In the genomic region with DNA sequence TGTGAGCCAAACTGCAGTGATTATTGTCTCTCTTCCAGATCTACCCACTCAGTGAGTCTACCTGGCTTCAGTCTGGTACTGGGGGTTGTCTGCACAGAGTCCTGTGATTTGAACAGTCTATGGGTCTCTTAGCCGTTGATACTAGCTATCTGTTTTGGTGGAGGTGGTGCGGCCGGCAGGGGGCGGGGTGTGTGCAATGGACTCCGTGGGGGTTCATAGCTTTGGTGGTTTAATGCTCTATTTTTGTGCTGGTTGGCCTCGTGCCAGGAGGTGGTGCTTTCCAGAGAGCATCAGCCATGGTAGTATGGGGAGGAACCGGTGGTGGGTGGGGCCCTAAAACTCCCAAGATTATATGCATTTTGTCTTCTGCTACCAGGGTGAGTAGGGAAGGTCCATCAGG, we compare ENCODE assay signal across 1 cellular context.
TF ChIP-seq lines count a peak whose summit lies in the region.

No MANE protein-coding gene starts in this region.

TF ChIP-seq in GM23338, 12 proteins besides CTCF, POLR2A, EP300 and RAD21 (continued from another document):
- TF ChIP-seq, protein P1, sequence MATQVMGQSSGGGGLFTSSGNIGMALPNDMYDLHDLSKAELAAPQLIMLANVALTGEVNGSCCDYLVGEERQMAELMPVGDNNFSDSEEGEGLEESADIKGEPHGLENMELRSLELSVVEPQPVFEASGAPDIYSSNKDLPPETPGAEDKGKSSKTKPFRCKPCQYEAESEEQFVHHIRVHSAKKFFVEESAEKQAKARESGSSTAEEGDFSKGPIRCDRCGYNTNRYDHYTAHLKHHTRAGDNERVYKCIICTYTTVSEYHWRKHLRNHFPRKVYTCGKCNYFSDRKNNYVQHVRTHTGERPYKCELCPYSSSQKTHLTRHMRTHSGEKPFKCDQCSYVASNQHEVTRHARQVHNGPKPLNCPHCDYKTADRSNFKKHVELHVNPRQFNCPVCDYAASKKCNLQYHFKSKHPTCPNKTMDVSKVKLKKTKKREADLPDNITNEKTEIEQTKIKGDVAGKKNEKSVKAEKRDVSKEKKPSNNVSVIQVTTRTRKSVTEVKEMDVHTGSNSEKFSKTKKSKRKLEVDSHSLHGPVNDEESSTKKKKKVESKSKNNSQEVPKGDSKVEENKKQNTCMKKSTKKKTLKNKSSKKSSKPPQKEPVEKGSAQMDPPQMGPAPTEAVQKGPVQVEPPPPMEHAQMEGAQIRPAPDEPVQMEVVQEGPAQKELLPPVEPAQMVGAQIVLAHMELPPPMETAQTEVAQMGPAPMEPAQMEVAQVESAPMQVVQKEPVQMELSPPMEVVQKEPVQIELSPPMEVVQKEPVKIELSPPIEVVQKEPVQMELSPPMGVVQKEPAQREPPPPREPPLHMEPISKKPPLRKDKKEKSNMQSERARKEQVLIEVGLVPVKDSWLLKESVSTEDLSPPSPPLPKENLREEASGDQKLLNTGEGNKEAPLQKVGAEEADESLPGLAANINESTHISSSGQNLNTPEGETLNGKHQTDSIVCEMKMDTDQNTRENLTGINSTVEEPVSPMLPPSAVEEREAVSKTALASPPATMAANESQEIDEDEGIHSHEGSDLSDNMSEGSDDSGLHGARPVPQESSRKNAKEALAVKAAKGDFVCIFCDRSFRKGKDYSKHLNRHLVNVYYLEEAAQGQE (IDR thresholded peaks at IDR 0.05; ENCODE audit: unreplicated experiment): no peak
- TF ChIP-seq EZH2phosphoT487 (IDR thresholded peaks at IDR 0.05; ENCODE audit: unreplicated experiment) (no peak), EZH2 (IDR thresholded peaks at IDR 0.05; ENCODE audit: low read depth, unreplicated experiment) (no peak), CREB1 (CRISPR knock-in tag; IDR thresholded peaks at IDR 0.05; ENCODE audit: low read depth) (no peak), POLR2AphosphoS5 (IDR thresholded peaks at IDR 0.05; ENCODE audit: low read depth) (no peak), JUNB (IDR thresholded peaks at IDR 0.05; ENCODE audit: unreplicated experiment) (no peak), ZNF331 (CRISPR knock-in tag; IDR thresholded peaks at IDR 0.05; ENCODE audit: low read depth) (no peak), STAT1 (IDR thresholded peaks at IDR 0.05; ENCODE audit: unreplicated experiment) (no peak)
- TF ChIP-seq, protein P2, sequence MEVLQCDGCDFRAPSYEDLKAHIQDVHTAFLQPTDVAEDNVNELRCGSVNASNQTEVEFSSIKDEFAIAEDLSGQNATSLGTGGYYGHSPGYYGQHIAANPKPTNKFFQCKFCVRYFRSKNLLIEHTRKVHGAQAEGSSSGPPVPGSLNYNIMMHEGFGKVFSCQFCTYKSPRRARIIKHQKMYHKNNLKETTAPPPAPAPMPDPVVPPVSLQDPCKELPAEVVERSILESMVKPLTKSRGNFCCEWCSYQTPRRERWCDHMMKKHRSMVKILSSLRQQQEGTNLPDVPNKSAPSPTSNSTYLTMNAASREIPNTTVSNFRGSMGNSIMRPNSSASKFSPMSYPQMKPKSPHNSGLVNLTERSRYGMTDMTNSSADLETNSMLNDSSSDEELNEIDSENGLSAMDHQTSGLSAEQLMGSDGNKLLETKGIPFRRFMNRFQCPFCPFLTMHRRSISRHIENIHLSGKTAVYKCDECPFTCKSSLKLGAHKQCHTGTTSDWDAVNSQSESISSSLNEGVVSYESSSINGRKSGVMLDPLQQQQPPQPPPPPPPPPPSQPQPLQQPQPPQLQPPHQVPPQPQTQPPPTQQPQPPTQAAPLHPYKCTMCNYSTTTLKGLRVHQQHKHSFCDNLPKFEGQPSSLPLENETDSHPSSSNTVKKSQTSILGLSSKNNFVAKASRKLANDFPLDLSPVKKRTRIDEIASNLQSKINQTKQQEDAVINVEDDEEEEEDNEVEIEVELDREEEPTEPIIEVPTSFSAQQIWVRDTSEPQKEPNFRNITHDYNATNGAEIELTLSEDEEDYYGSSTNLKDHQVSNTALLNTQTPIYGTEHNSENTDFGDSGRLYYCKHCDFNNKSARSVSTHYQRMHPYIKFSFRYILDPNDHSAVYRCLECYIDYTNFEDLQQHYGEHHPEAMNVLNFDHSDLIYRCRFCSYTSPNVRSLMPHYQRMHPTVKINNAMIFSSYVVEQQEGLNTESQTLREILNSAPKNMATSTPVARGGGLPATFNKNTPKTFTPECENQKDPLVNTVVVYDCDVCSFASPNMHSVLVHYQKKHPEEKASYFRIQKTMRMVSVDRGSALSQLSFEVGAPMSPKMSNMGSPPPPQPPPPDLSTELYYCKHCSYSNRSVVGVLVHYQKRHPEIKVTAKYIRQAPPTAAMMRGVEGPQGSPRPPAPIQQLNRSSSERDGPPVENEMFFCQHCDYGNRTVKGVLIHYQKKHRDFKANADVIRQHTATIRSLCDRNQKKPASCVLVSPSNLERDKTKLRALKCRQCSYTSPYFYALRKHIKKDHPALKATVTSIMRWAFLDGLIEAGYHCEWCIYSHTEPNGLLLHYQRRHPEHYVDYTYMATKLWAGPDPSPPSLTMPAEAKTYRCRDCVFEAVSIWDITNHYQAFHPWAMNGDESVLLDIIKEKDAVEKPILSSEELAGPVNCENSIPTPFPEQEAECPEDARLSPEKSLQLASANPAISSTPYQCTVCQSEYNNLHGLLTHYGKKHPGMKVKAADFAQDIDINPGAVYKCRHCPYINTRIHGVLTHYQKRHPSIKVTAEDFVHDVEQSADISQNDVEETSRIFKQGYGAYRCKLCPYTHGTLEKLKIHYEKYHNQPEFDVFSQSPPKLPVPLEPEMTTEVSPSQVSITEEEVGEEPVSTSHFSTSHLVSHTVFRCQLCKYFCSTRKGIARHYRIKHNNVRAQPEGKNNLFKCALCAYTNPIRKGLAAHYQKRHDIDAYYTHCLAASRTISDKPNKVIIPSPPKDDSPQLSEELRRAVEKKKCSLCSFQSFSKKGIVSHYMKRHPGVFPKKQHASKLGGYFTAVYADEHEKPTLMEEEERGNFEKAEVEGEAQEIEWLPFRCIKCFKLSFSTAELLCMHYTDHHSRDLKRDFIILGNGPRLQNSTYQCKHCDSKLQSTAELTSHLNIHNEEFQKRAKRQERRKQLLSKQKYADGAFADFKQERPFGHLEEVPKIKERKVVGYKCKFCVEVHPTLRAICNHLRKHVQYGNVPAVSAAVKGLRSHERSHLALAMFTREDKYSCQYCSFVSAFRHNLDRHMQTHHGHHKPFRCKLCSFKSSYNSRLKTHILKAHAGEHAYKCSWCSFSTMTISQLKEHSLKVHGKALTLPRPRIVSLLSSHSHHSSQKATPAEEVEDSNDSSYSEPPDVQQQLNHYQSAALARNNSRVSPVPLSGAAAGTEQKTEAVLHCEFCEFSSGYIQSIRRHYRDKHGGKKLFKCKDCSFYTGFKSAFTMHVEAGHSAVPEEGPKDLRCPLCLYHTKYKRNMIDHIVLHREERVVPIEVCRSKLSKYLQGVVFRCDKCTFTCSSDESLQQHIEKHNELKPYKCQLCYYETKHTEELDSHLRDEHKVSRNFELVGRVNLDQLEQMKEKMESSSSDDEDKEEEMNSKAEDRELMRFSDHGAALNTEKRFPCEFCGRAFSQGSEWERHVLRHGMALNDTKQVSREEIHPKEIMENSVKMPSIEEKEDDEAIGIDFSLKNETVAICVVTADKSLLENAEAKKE (CRISPR knock-in tag; IDR thresholded peaks at IDR 0.05): no peak
- TF ChIP-seq, protein P3, sequence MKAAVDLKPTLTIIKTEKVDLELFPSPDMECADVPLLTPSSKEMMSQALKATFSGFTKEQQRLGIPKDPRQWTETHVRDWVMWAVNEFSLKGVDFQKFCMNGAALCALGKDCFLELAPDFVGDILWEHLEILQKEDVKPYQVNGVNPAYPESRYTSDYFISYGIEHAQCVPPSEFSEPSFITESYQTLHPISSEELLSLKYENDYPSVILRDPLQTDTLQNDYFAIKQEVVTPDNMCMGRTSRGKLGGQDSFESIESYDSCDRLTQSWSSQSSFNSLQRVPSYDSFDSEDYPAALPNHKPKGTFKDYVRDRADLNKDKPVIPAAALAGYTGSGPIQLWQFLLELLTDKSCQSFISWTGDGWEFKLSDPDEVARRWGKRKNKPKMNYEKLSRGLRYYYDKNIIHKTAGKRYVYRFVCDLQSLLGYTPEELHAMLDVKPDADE (IDR thresholded peaks at IDR 0.05): no peak
